ENCODE assay signal across 10 cellular contexts in the genomic region with DNA sequence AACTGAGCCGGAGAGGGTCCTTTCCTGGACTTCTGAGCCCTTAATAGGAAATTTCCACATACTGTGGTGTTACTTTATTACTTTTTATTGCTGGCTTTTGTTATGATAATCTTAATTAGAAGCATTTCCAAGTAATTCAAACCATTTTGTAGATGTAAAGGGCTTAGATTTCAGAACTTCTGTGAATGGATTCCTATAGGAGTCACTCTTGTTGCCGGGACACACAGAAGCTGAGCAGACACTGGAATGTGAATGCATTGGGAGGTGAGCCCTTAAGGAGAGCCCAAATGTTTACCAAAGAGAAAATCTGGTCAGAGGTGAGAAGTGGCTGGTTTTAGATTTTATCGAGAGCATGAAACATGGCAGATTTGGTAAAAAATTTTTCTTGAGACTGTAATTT.
DNase-seq lines count a peak whose midpoint lies in the region; ATAC-seq and TF ChIP-seq lines count a peak whose summit lies in the region.
"Had no signal": no experiment of that assay in that cellular context is flagged by ENCODE, and none has a peak within 500 bp of the region (broad histone marks: within the 10 kb centered on the region; RNA-seq: fewer than 3 reads in every experiment).

No MANE protein-coding gene starts in this region.

- H3K9ac ChIP-seq in mammary epithelial cell (ENCODE audit: insufficient read depth, low read length) (no peak overlapping the region), endodermal cell (ENCODE audit: extremely low read depth, low read length, poor library complexity, severe bottlenecking) (no peak overlapping the region)

- TF ChIP-seq CTCF in breast epithelium (IDR thresholded peaks at IDR 0.05) (no peak), mammary epithelial cell (conservative IDR thresholded peaks at IDR 0.05 in 1 of 2, IDR thresholded peaks at IDR 0.05 in 1 of 2; ENCODE audit: extremely low read depth in 1 of 2, insufficient read depth in 1 of 2, low read depth in 1 of 2, low read length in 2 of 2) (no peak), endodermal cell (conservative IDR thresholded peaks at IDR 0.05) (no peak), nephron progenitor cell (IDR thresholded peaks at IDR 0.05) (no peak)

- H3K36me3 ChIP-seq in breast epithelium (no peaks in the 10 kb centered on the region), mammary epithelial cell (ENCODE audit: insufficient read depth, low read length) (peaks cover 8% of the 10 kb centered on the region), endodermal cell (ENCODE audit: control insufficient read depth, insufficient read depth, low read length) (peaks cover 81% of the 10 kb centered on the region), urinary bladder (ENCODE audit: insufficient read depth) (no peaks in the 10 kb centered on the region)

- H3K4me2 ChIP-seq in mammary epithelial cell (ENCODE audit: insufficient read depth, low read depth, low read length): no peak overlapping the region

- H3K27me3 ChIP-seq in breast epithelium (no peaks in the 10 kb centered on the region), mammary epithelial cell (ENCODE audit: insufficient read depth, low read length) (no peaks in the 10 kb centered on the region), endodermal cell (ENCODE audit: control insufficient read depth, insufficient read depth, low read length, poor library complexity, severe bottlenecking) (no peaks in the 10 kb centered on the region)

- H3K79me2 ChIP-seq in mammary epithelial cell (ENCODE audit: insufficient read depth, low read length): peaks cover 89% of the 10 kb centered on the region

- CTCF ChIA-PET in mammary epithelial cell (lab: Charles Lee; ENCODE audit: low non-redundant PET): no interaction called here

- ATAC-seq in GM18867 (IDR thresholded peaks at IDR 0.05; ENCODE audit: unreplicated experiment) (no peak), GM19035 (IDR thresholded peaks at IDR 0.05; ENCODE audit: unreplicated experiment) (no peak)

- H3K36me3 Mint-ChIP-seq in endodermal cell (ENCODE audit: low read depth) (peaks cover 78% of the 10 kb centered on the region), nephron progenitor cell (ENCODE audit: low read depth) (peaks cover 80% of the 10 kb centered on the region)

- no peaks in the 10 kb centered on the region for H4K20me1 ChIP-seq in mammary epithelial cell (ENCODE audit: insufficient read depth, low read length)

- H3K9me3 Mint-ChIP-seq in endodermal cell: no peaks in the 10 kb centered on the region
- H3K9me3 Mint-ChIP-seq in nephron progenitor cell: peaks cover 14% of the 10 kb centered on the region

- H3K27me3 Mint-ChIP-seq in endodermal cell (ENCODE audit: insufficient read depth): no peaks in the 10 kb centered on the region
- H3K27me3 Mint-ChIP-seq in nephron progenitor cell (ENCODE audit: low read depth, poor library complexity): peaks cover 3% of the 10 kb centered on the region

- dilution Hi-C loops in mammary epithelial cell (cut with HindIII; ENCODE audit: low sequenced_read_pairs): no loop called here

- H3K4me3 ChIP-seq in breast epithelium: no peak overlapping the region
- no peak overlapping the region for H3K4me3 ChIP-seq in mammary epithelial cell (replicated peaks in 1 of 3; ENCODE audit: insufficient read depth in 1 of 3, low read depth in 2 of 3, low read length in 3 of 3)
- no peak overlapping the region for H3K4me3 ChIP-seq in endodermal cell (ENCODE audit: low read length)
- no peak overlapping the region for H3K4me3 ChIP-seq in urinary bladder (ENCODE audit: low read depth, low read length)

- intact Hi-C loops in breast epithelium (cut with DNase I; ENCODE audit: low total_unique reads): no loop called here
- intact Hi-C loops in mammary epithelial cell (cut with micrococcal nuclease): loop anchor here (5.0 kb wide), 1 partner anchor 39 kb away; no protein-coding TSS in a partner anchor

- no peak for TF ChIP-seq POLR2A in breast epithelium (IDR thresholded peaks at IDR 0.05)

- peak overlapping the region; percentile 74 for H3K27ac Mint-ChIP-seq in endodermal cell
- H3K27ac Mint-ChIP-seq in nephron progenitor cell: peak overlapping the region; percentile 97

- H3K9me3 ChIP-seq in breast epithelium (no peaks in the 10 kb centered on the region), mammary epithelial cell (replicated peaks; ENCODE audit: insufficient read depth, low read length) (no peaks in the 10 kb centered on the region), endodermal cell (ENCODE audit: control insufficient read depth, low read length) (peaks cover 9% of the 10 kb centered on the region)

- peaks cover 0 to 9% of the 10 kb centered on the region in 2 donors for H3K4me1 ChIP-seq in breast epithelium
- H3K4me1 ChIP-seq in mammary epithelial cell (ENCODE audit: insufficient read depth, low read length): peaks cover 18% of the 10 kb centered on the region
- H3K4me1 ChIP-seq in endodermal cell (ENCODE audit: control insufficient read depth, insufficient read depth, low read length): peaks cover 3% of the 10 kb centered on the region
- H3K4me1 ChIP-seq in urinary bladder (ENCODE audit: insufficient read depth): peaks cover 2% of the 10 kb centered on the region

- no peak for DNase-seq in breast epithelium (ENCODE audit: low spot score in 2 of 2)
- no peak for DNase-seq in mammary epithelial cell
- no peak for DNase-seq in endodermal cell
- no peak for DNase-seq in nephron progenitor cell
- no peak for DNase-seq in stimulated activated CD4-positive, alpha-beta T cell treated with anti-CD3 and anti-CD28 coated beads, Interleukin-4, amount 100 ng/mL, for 24 hours
- DNase-seq: Kasumi-1; stimulated activated CD4-positive, alpha-beta T cell treated with anti-CD3 and anti-CD28 coated beads, Interleukin-2, amount 100 ng/mL, for 48 hours had no signal

- no TSS peak for BruUV-seq in mammary epithelial cell (replicated peaks; lab: Mats Ljungman, UMichigan)

- H2AFZ ChIP-seq in mammary epithelial cell (ENCODE audit: low read depth, low read length): no peak overlapping the region

- H3K4me3 Mint-ChIP-seq in endodermal cell (no peak overlapping the region), nephron progenitor cell (peak overlapping the region; percentile 28)

- in situ Hi-C loops in mammary epithelial cell (cut with MboI; ENCODE audit: low sequenced_read_pairs in 2 of 2): no loop called here

- H3K4me1 Mint-ChIP-seq in endodermal cell: peaks cover 33% of the 10 kb centered on the region
- H3K4me1 Mint-ChIP-seq in nephron progenitor cell: peaks cover 31% of the 10 kb centered on the region

- H3K27ac ChIP-seq in breast epithelium (peak overlapping the region; percentile 56 to 90), mammary epithelial cell (ENCODE audit: insufficient read depth, low read depth, low read length) (no peak overlapping the region), endodermal cell (ENCODE audit: low read depth, low read length) (peak overlapping the region; percentile 85), urinary bladder (ENCODE audit: low read depth) (peak overlapping the region; percentile 70)

- 88% methylated on average over 3 of the region's 3 CpGs for WGBS in mammary epithelial cell (ENCODE audit: low coverage, missing lambda C conversion rate)
- WGBS in endodermal cell (ENCODE audit: insufficient coverage in 1 of 2, insufficient read length in 1 of 2), 2 experiments: 71 to 86% methylated on average over 2 to 3 of the region's 3 CpGs
- WGBS in urinary bladder: 45% methylated on average over 3 of the region's 3 CpGs
